Comparison of ENCODE assay signal across 7 cellular contexts in the genomic region with DNA sequence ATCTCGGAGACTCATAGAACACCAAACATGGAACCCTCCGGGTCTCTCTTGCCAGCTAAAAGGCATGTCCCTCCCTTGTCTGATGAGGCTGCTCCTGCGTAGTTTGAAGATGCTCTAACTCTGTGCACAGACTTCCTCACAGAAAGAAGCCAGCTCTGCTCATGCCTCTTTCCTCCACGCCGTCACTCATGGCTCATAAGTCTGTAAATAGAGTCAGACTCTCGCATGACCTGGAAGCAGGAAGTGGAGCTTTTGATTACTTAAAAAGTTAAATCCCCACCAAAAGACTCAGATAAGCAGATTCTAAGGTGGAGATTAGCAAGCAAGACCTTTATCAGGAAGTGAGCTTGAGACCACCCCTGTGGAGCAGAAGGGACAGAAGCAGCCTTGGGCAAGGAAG.
"Had no signal": no experiment of that assay in that cellular context is flagged by ENCODE, and none has a peak within 500 bp of the region (broad histone marks: within the 10 kb centered on the region; RNA-seq: fewer than 3 reads in every experiment).

No MANE protein-coding gene starts in this region.

- H3K36me3 Mint-ChIP-seq: activated naive CD8-positive, alpha-beta T cell treated with anti-CD3 and anti-CD28 coated beads for 36 hours had no signal

- H3K27me3 Mint-ChIP-seq: activated CD4-positive, alpha-beta T cell treated with anti-CD3 and anti-CD28 coated beads for 36 hours; activated naive CD8-positive, alpha-beta T cell treated with anti-CD3 and anti-CD28 coated beads for 36 hours had no signal

- H3K4me3 Mint-ChIP-seq: activated CD4-positive, alpha-beta T cell treated with anti-CD3 and anti-CD28 coated beads for 36 hours; activated naive CD8-positive, alpha-beta T cell treated with anti-CD3 and anti-CD28 coated beads for 36 hours had no signal

- ATAC-seq: activated CD4-positive, alpha-beta T cell treated with anti-CD3 and anti-CD28 coated beads for 36 hours; foreskin keratinocyte had no signal

- DNase-seq: activated CD4-positive, alpha-beta T cell treated with anti-CD3 and anti-CD28 coated beads for 36 hours; activated naive CD8-positive, alpha-beta T cell treated with anti-CD3 and anti-CD28 coated beads for 36 hours; aorta; foreskin keratinocyte; mammary epithelial cell; stimulated activated CD4-positive, alpha-beta T cell treated with anti-CD3 and anti-CD28 coated beads, Interleukin-4, amount 100 ng/mL, for 24 hours; SW 1271 had no signal

- H3K27ac Mint-ChIP-seq: activated CD4-positive, alpha-beta T cell treated with anti-CD3 and anti-CD28 coated beads for 36 hours; activated naive CD8-positive, alpha-beta T cell treated with anti-CD3 and anti-CD28 coated beads for 36 hours had no signal
